In genomic region chr2:24970483-24971299, GRCh38 we compare ENCODE assay signal across 8 cellular contexts. TPM values are rescaled to one million over a fixed set of nuclear protein-coding genes. Genes with fewer than 3 reads are reported as not detected.
A peak's percentile ranks its signal among the peaks of the same experiment; 100 is the strongest.
DNase-seq lines count a peak whose midpoint lies in the region; ATAC-seq and TF ChIP-seq lines count a peak whose summit lies in the region.

No MANE protein-coding gene starts in this region.

- TF ChIP-seq EP300 in gastroesophageal sphincter (IDR thresholded peaks at IDR 0.05), result no peak

- intact Hi-C loops in heart right ventricle (cut with DNase I), result loop anchor here in 3 of 10 donors (5.0 to 10.0 kb wide), 3 partner anchors 72 to 224 kb away; partner anchors contain the start of gene EFR3B (in 1 of the 3)
- intact Hi-C loops in left ventricle myocardium superior (cut with micrococcal nuclease), result loop anchor here (10.0 kb wide), 1 partner anchor 224 kb away; no protein-coding TSS in a partner anchor
- intact Hi-C loops in gastrocnemius medialis (cut with DNase I; ENCODE audit: low total_unique reads), result loop anchor here (1.0 to 10.0 kb wide), 4 partner anchors 57 to 374 kb away; partner anchors contain the start of gene DNMT3A

- in situ Hi-C loops in gastrocnemius medialis (cut with MboI; ENCODE audit: low sequenced_read_pairs in 4 of 4), result loop anchor here in 1 of 4 donors (10.0 kb wide), 1 partner anchor 74 kb away; the partner anchor contains the start of gene EFR3B

- H3K27ac Mint-ChIP-seq in WTC11, result peak overlapping the region; percentile 99

- peaks cover 0 to 20% (median 16%) of the 10 kb centered on the region in 9 donors for H3K36me3 ChIP-seq in heart right ventricle
- peaks cover 0 to 18% of the 10 kb centered on the region in 2 donors for H3K36me3 ChIP-seq in gastroesophageal sphincter
- H3K36me3 ChIP-seq in gastrocnemius medialis, result peaks cover 0 to 19% of the 10 kb centered on the region in 2 donors

- peak overlapping the region; percentile 65 to 93 (median 78) for H3K4me3 ChIP-seq in heart right ventricle
- peak overlapping the region; percentile 61 to 82 for H3K4me3 ChIP-seq in gastroesophageal sphincter
- H3K4me3 ChIP-seq in gastrocnemius medialis, result peak overlapping the region; percentile 73 to 95 (median 88)

- no peak for TF ChIP-seq CTCF in heart right ventricle (IDR thresholded peaks at IDR 0.05)
- no peak for TF ChIP-seq CTCF in WTC11 (IDR thresholded peaks at IDR 0.05)
- no peak for TF ChIP-seq CTCF in gastroesophageal sphincter (IDR thresholded peaks at IDR 0.05)
- no peak for TF ChIP-seq CTCF in gastrocnemius medialis (IDR thresholded peaks at IDR 0.05 in 4 of 5, conservative IDR thresholded peaks at IDR 0.05 in 1 of 5)

- H3K27ac ChIP-seq in heart right ventricle, result peak overlapping the region; percentile 95 to 100 (median 98)
- peak overlapping the region; percentile 95 to 99 (median 97) for H3K27ac ChIP-seq in gastroesophageal sphincter
- H3K27ac ChIP-seq in gastrocnemius medialis, result peak overlapping the region; percentile 96 to 100 (median 98)

- POLR2A ChIA-PET in WTC11 (lab: Charles Lee), result no interaction called here

- H3K27me3 ChIP-seq in heart right ventricle (no peaks in the 10 kb centered on the region), gastroesophageal sphincter (no peaks in the 10 kb centered on the region), gastrocnemius medialis (no peaks in the 10 kb centered on the region)

- TF ChIP-seq POLR2A in gastroesophageal sphincter (IDR thresholded peaks at IDR 0.05) (no peak), gastrocnemius medialis (IDR thresholded peaks at IDR 0.05) (no peak)

- CTCF ChIA-PET in WTC11 (lab: Charles Lee), result interaction anchor here (1.1 kb wide), 1 partner anchor 159 kb away, joined by 3 read pairs; no protein-coding TSS in a partner anchor

- no peak for DNase-seq in heart right ventricle
- no peak for DNase-seq in left ventricle myocardium superior
- DNase-seq in WTC11 (ENCODE audit: low spot score), result no peak
- no peak for DNase-seq in gastrocnemius medialis
- DNase-seq in NCI-H1436 treated with DMSO at 0.1 percent for 48 hours (lab: John Stamatoyannopoulos, UW), result no peak

- H3K27me3 Mint-ChIP-seq in WTC11 (ENCODE audit: low read depth), result no peaks in the 10 kb centered on the region

- peak overlapping the region; percentile 97 for H3K4me3 Mint-ChIP-seq in WTC11

- 50 to 51% methylated on average over 30 of the region's 30 CpGs for WGBS in heart right ventricle, 2 donors
- 11 to 50% methylated on average over 3 to 22 of the region's 30 CpGs for WGBS in gastroesophageal sphincter (ENCODE audit: low coverage in 1 of 2), 2 donors

- peaks cover 12% of the 10 kb centered on the region for H3K36me3 Mint-ChIP-seq in WTC11

- H3K4me1 ChIP-seq in heart right ventricle (peaks cover 0 to 33% (median 11%) of the 10 kb centered on the region in 9 donors), gastroesophageal sphincter (peaks cover 0 to 32% (median 0%) of the 10 kb centered on the region in 3 donors), gastrocnemius medialis (peaks cover 9 to 19% of the 10 kb centered on the region in 2 donors)

- ATAC-seq in heart right ventricle (peak in 3 of 8 donors; percentile 1 to 20 (median 6)), left ventricle myocardium superior (no peak), WTC11 (no peak), gastroesophageal sphincter (no peak), gastrocnemius medialis (peak; percentile 16 to 26), HG02885 (IDR thresholded peaks at IDR 0.05; ENCODE audit: poor library complexity, unreplicated experiment) (no peak), GM19324 (IDR thresholded peaks at IDR 0.05; ENCODE audit: low FRiP score, unreplicated experiment) (no peak)

- no peaks in the 10 kb centered on the region for H3K9me3 ChIP-seq in heart right ventricle
- no peaks in the 10 kb centered on the region for H3K9me3 ChIP-seq in gastroesophageal sphincter
- H3K9me3 ChIP-seq in gastrocnemius medialis, result no peaks in the 10 kb centered on the region

- no peaks in the 10 kb centered on the region for H3K9me3 Mint-ChIP-seq in WTC11

- H3K4me1 Mint-ChIP-seq in WTC11, result peaks cover 8% of the 10 kb centered on the region; the same call in 1 of the 2 replicates

TF ChIP-seq in WTC11, 78 proteins besides CTCF, POLR2A, EP300 and RAD21 (continues in another document):
- TF ChIP-seq ZNF219 (CRISPR knock-in tag; IDR thresholded peaks at IDR 0.05; ENCODE audit: borderline replicate concordance), result no peak
- TF ChIP-seq, protein P1, sequence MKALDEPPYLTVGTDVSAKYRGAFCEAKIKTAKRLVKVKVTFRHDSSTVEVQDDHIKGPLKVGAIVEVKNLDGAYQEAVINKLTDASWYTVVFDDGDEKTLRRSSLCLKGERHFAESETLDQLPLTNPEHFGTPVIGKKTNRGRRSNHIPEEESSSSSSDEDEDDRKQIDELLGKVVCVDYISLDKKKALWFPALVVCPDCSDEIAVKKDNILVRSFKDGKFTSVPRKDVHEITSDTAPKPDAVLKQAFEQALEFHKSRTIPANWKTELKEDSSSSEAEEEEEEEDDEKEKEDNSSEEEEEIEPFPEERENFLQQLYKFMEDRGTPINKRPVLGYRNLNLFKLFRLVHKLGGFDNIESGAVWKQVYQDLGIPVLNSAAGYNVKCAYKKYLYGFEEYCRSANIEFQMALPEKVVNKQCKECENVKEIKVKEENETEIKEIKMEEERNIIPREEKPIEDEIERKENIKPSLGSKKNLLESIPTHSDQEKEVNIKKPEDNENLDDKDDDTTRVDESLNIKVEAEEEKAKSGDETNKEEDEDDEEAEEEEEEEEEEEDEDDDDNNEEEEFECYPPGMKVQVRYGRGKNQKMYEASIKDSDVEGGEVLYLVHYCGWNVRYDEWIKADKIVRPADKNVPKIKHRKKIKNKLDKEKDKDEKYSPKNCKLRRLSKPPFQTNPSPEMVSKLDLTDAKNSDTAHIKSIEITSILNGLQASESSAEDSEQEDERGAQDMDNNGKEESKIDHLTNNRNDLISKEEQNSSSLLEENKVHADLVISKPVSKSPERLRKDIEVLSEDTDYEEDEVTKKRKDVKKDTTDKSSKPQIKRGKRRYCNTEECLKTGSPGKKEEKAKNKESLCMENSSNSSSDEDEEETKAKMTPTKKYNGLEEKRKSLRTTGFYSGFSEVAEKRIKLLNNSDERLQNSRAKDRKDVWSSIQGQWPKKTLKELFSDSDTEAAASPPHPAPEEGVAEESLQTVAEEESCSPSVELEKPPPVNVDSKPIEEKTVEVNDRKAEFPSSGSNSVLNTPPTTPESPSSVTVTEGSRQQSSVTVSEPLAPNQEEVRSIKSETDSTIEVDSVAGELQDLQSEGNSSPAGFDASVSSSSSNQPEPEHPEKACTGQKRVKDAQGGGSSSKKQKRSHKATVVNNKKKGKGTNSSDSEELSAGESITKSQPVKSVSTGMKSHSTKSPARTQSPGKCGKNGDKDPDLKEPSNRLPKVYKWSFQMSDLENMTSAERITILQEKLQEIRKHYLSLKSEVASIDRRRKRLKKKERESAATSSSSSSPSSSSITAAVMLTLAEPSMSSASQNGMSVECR (CRISPR knock-in tag; IDR thresholded peaks at IDR 0.05; ENCODE audit: borderline replicate concordance), result no peak
- no peak for TF ChIP-seq OVOL2 (CRISPR knock-in tag; IDR thresholded peaks at IDR 0.05; ENCODE audit: borderline replicate concordance)
- TF ChIP-seq MXD4 (CRISPR knock-in tag; IDR thresholded peaks at IDR 0.05; ENCODE audit: borderline replicate concordance), result no peak
- TF ChIP-seq SMAD4 (CRISPR knock-in tag; IDR thresholded peaks at IDR 0.05), result no peak
- no peak for TF ChIP-seq KAT7 (CRISPR knock-in tag; IDR thresholded peaks at IDR 0.05; ENCODE audit: borderline replicate concordance)
- no peak for TF ChIP-seq TEAD4 (CRISPR knock-in tag; IDR thresholded peaks at IDR 0.05)
- TF ChIP-seq HMGA2 (CRISPR knock-in tag; IDR thresholded peaks at IDR 0.05), result no peak
- TF ChIP-seq CBFB (CRISPR knock-in tag; IDR thresholded peaks at IDR 0.05; ENCODE audit: low read depth), result no peak
- TF ChIP-seq SMAD3 (CRISPR knock-in tag; IDR thresholded peaks at IDR 0.05; ENCODE audit: borderline replicate concordance), result no peak
- no peak for TF ChIP-seq GTF2I (CRISPR knock-in tag; conservative IDR thresholded peaks at IDR 0.05)
- no peak for TF ChIP-seq RELA (CRISPR knock-in tag; IDR thresholded peaks at IDR 0.05; ENCODE audit: borderline replicate concordance)
- TF ChIP-seq E2F5 (CRISPR knock-in tag; IDR thresholded peaks at IDR 0.05), result no peak
- TF ChIP-seq, protein P2, sequence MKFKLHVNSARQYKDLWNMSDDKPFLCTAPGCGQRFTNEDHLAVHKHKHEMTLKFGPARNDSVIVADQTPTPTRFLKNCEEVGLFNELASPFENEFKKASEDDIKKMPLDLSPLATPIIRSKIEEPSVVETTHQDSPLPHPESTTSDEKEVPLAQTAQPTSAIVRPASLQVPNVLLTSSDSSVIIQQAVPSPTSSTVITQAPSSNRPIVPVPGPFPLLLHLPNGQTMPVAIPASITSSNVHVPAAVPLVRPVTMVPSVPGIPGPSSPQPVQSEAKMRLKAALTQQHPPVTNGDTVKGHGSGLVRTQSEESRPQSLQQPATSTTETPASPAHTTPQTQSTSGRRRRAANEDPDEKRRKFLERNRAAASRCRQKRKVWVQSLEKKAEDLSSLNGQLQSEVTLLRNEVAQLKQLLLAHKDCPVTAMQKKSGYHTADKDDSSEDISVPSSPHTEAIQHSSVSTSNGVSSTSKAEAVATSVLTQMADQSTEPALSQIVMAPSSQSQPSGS (CRISPR knock-in tag; IDR thresholded peaks at IDR 0.05; ENCODE audit: borderline replicate concordance, low read depth), result no peak
- no peak for TF ChIP-seq JAZF1 (CRISPR knock-in tag; IDR thresholded peaks at IDR 0.05)

RNA-seq across cellular contexts. Expression of gene DNAJC27, which starts 1.1 kb away (rescaled TPM):
- total RNA-seq in heart right ventricle (10 to 100 TPM in 6 of 10 donors, 1 to 10 TPM in 4; 7.2 to 13.1 (median 10.5) TPM), left ventricle myocardium superior (8.6 TPM), WTC11 (2021) (3.8 to 5.4 TPM (median 5.0 TPM) in 3 replicates), gastroesophageal sphincter (10 to 100 TPM in 1 of 4 donors, 1 to 10 TPM in 3; 7.1 to 14.2 (median 8.6) TPM), gastrocnemius medialis (10 to 100 TPM in 1 of 4 donors, 1 to 10 TPM in 3; 3.0 to 11.0 (median 4.9) TPM)
- polyA plus RNA-seq in heart right ventricle, result 1 to 10 TPM; 2.8 to 4.3 TPM

RNA-seq across cellular contexts. Expression of gene ADCY3, which starts 50.7 kb away (rescaled TPM):
- total RNA-seq in heart right ventricle, result 10 to 100 TPM in 5 of 10 donors, 1 to 10 TPM in 5; 5.3 to 50.8 (median 10.5) TPM
- 10 to 100 TPM; 16.4 to 19.5 TPM for polyA plus RNA-seq in heart right ventricle
- 14.6 TPM for total RNA-seq in left ventricle myocardium superior
- total RNA-seq in WTC11 (2021), result 37.1 to 41.7 TPM (median 39.4 TPM) in 3 replicates
- 10 to 100 TPM; 32.5 to 54.5 (median 39.9) TPM for total RNA-seq in gastroesophageal sphincter
- total RNA-seq in gastrocnemius medialis, result 10 to 100 TPM in 2 of 4 donors, 1 to 10 TPM in 2; 3.9 to 16.6 (median 12.3) TPM

Comparison
In these comparisons a context has a peak if more than half of its experiments do, and no peak if none do; other contexts are left out.
1. ATAC-seq: peak in gastrocnemius medialis (2 of 2); none in left ventricle myocardium superior (single experiment), WTC11 (single experiment), gastroesophageal sphincter (single experiment), HG02885 (single experiment) and GM19324 (single experiment).
2. Peak in every context shown above with its lines, with median percentiles within 50 percentile points of each other: H3K27ac ChIP-seq and H3K4me3 ChIP-seq.